In the genomic region with DNA sequence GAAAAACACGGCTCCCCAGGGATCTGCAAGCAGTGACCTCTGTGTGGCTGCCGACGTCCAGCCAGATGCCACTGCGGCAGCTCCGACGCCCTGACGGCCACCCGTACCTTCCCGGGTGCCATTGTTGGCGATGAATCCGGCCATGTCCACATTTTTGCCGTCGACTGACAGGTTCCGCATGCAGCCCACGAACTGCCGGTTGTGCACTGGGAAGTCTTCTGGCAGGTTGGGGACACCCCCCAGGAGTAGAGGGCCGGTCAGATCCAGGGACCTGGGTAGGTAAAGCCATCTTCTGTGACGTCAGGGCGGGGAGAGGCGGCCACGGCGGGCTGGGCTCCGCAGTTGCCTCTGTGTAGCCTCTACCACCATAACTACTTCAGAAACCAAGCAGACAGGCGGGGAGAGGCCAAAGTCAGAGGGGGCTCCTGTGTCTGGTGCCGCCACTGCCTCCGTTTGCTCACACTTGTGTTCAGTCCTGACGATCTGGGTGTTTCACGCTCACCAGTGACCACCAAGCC, we compare ENCODE assay signal across 32 cellular contexts.
"Had no signal": no experiment of that assay in that cellular context is flagged by ENCODE, and none has a peak within 500 bp of the region (broad histone marks: within the 10 kb centered on the region; RNA-seq: fewer than 3 reads in every experiment).

No MANE protein-coding gene starts in this region.

- H3K4me3 Mint-ChIP-seq: activated CD4-positive, alpha-beta memory T cell treated with anti-CD3 and anti-CD28 coated beads for 36 hours; activated CD4-positive, alpha-beta T cell treated with anti-CD3 and anti-CD28 coated beads for 36 hours; activated CD4-positive, alpha-beta T cell treated with anti-CD3 and anti-CD28 coated beads, Interleukin-2, amount 10 ng/mL, durations not matched to agents 24 days and 14 days; activated CD8-positive, alpha-beta memory T cell treated with anti-CD3 and anti-CD28 coated beads, Interleukin-2, amount 10 ng/mL, durations not matched to agents 7 days and 5 days; activated CD8-positive, alpha-beta T cell treated with anti-CD3 and anti-CD28 coated beads, Interleukin-2, amount 10 ng/mL, durations not matched to agents 7 days and 5 days; activated naive CD4-positive, alpha-beta T cell treated with anti-CD3 and anti-CD28 coated beads for 36 hours; activated naive CD4-positive, alpha-beta T cell treated with anti-CD3 and anti-CD28 coated beads, Interleukin-2, amount 50 U/mL, for 24 hours; activated naive CD8-positive, alpha-beta T cell treated with anti-CD3 and anti-CD28 coated beads for 36 hours; activated naive CD8-positive, alpha-beta T cell treated with anti-CD3 and anti-CD28 coated beads, Interleukin-2, amount 50 U/mL, for 24 hours; activated T-helper 1 cell treated with anti-CD3 and anti-CD28 coated beads, Interleukin-12 subunit alpha, Interleukin-12 subunit beta, Interleukin-2, Interleukin-4 antibody, amounts not matched to agents 30 ng/mL and 10 ng/mL and 1 ng/mL, durations not matched to agents 14 hours and 24 hours and 36 hours; brain; central memory CD8-positive, alpha-beta T cell; dendritic cell treated with granulocyte-macrophage colony-stimulating factor and Interleukin-4, amounts not matched to agents 40 ng/mL and 50 ng/mL, for 4 days; endodermal cell; T-helper 17 cell had no signal

- H3K9me3 Mint-ChIP-seq: activated CD4-positive, alpha-beta memory T cell treated with anti-CD3 and anti-CD28 coated beads for 36 hours; activated CD4-positive, alpha-beta T cell treated with anti-CD3 and anti-CD28 coated beads, Interleukin-2, amount 10 ng/mL, durations not matched to agents 24 days and 14 days; activated naive CD4-positive, alpha-beta T cell treated with anti-CD3 and anti-CD28 coated beads for 36 hours; activated naive CD4-positive, alpha-beta T cell treated with anti-CD3 and anti-CD28 coated beads, Interleukin-2, amount 50 U/mL, for 24 hours; activated naive CD8-positive, alpha-beta T cell treated with anti-CD3 and anti-CD28 coated beads for 36 hours; activated naive CD8-positive, alpha-beta T cell treated with anti-CD3 and anti-CD28 coated beads, Interleukin-2, amount 50 U/mL, for 24 hours; activated T-helper 1 cell treated with anti-CD3 and anti-CD28 coated beads, Interleukin-12 subunit alpha, Interleukin-12 subunit beta, Interleukin-2, Interleukin-4 antibody, amounts not matched to agents 30 ng/mL and 10 ng/mL and 1 ng/mL, durations not matched to agents 14 hours and 24 hours and 36 hours; activated T-helper 2 cell treated with anti-CD3 and anti-CD28 coated beads, Interferon-gamma antibody, Interleukin-2, Interleukin-4, amounts not matched to agents 10 μg/mL and 5 μg/mL and 100 μg/mL, durations not matched to agents 14 hours and 24 hours and 36 hours; brain; central memory CD8-positive, alpha-beta T cell; dendritic cell treated with granulocyte-macrophage colony-stimulating factor and Interleukin-4, amounts not matched to agents 40 ng/mL and 50 ng/mL, for 4 days; endodermal cell had no signal

- H3K36me3 ChIP-seq: ascending aorta, breast epithelium, cardiac muscle cell, heart left ventricle had no signal

- H3K27ac Mint-ChIP-seq: activated CD4-positive, alpha-beta memory T cell treated with anti-CD3 and anti-CD28 coated beads for 36 hours; activated CD4-positive, alpha-beta T cell treated with anti-CD3 and anti-CD28 coated beads for 36 hours; activated CD4-positive, alpha-beta T cell treated with anti-CD3 and anti-CD28 coated beads, Interleukin-2, amount 10 ng/mL, durations not matched to agents 24 days and 14 days; activated CD8-positive, alpha-beta memory T cell treated with anti-CD3 and anti-CD28 coated beads, Interleukin-2, amount 10 ng/mL, durations not matched to agents 7 days and 5 days; activated CD8-positive, alpha-beta T cell treated with anti-CD3 and anti-CD28 coated beads, Interleukin-2, amount 10 ng/mL, durations not matched to agents 7 days and 5 days; activated naive CD4-positive, alpha-beta T cell treated with anti-CD3 and anti-CD28 coated beads for 36 hours; activated naive CD4-positive, alpha-beta T cell treated with anti-CD3 and anti-CD28 coated beads, Interleukin-2, amount 50 U/mL, for 24 hours; activated naive CD8-positive, alpha-beta T cell treated with anti-CD3 and anti-CD28 coated beads for 36 hours; activated naive CD8-positive, alpha-beta T cell treated with anti-CD3 and anti-CD28 coated beads, Interleukin-2, amount 50 U/mL, for 24 hours; activated T-helper 1 cell treated with anti-CD3 and anti-CD28 coated beads, Interleukin-12 subunit alpha, Interleukin-12 subunit beta, Interleukin-2, Interleukin-4 antibody, amounts not matched to agents 30 ng/mL and 10 ng/mL and 1 ng/mL, durations not matched to agents 14 hours and 24 hours and 36 hours; activated T-helper 2 cell treated with anti-CD3 and anti-CD28 coated beads, Interferon-gamma antibody, Interleukin-2, Interleukin-4, amounts not matched to agents 10 μg/mL and 5 μg/mL and 100 μg/mL, durations not matched to agents 14 hours and 24 hours and 36 hours; brain; dendritic cell treated with granulocyte-macrophage colony-stimulating factor and Interleukin-4, amounts not matched to agents 40 ng/mL and 50 ng/mL, for 4 days; endodermal cell; T-helper 17 cell had no signal

- H3K36me3 Mint-ChIP-seq: activated CD4-positive, alpha-beta memory T cell treated with anti-CD3 and anti-CD28 coated beads for 36 hours; activated CD8-positive, alpha-beta memory T cell treated with anti-CD3 and anti-CD28 coated beads, Interleukin-2, amount 10 ng/mL, durations not matched to agents 7 days and 5 days; activated naive CD4-positive, alpha-beta T cell treated with anti-CD3 and anti-CD28 coated beads, Interleukin-2, amount 50 U/mL, for 24 hours; activated naive CD8-positive, alpha-beta T cell treated with anti-CD3 and anti-CD28 coated beads for 36 hours; brain had no signal

- DNase-seq: activated CD4-positive, alpha-beta memory T cell treated with anti-CD3 and anti-CD28 coated beads for 36 hours; activated CD4-positive, alpha-beta T cell treated with anti-CD3 and anti-CD28 coated beads for 36 hours; activated CD4-positive, alpha-beta T cell treated with anti-CD3 and anti-CD28 coated beads, Interleukin-2, amount 10 ng/mL, durations not matched to agents 24 days and 14 days; activated CD4-positive, CD25-positive, alpha-beta regulatory T cell; activated CD4-positive, CD25-positive, alpha-beta regulatory T cell treated with anti-CD3 and anti-CD28 coated beads, Interleukin-2, amount 50 U/mL, for 72 hours; activated CD8-positive, alpha-beta memory T cell treated with anti-CD3 and anti-CD28 coated beads, Interleukin-2, amount 10 ng/mL, durations not matched to agents 7 days and 5 days; activated CD8-positive, alpha-beta memory T cell treated with anti-CD3 and anti-CD28 coated beads, Interleukin-2, amount 50 U/mL, for 4 hours; activated CD8-positive, alpha-beta T cell treated with anti-CD3 and anti-CD28 coated beads, Interleukin-2, amount 10 ng/mL, durations not matched to agents 7 days and 5 days; activated effector memory CD4-positive, alpha-beta T cell treated with anti-CD3 and anti-CD28 coated beads, Interleukin-2, amount 50 U/mL, for 16 hours; activated naive CD4-positive, alpha-beta T cell treated with anti-CD3 and anti-CD28 coated beads for 36 hours; activated naive CD8-positive, alpha-beta T cell treated with anti-CD3 and anti-CD28 coated beads for 36 hours; activated naive CD8-positive, alpha-beta T cell treated with anti-CD3 and anti-CD28 coated beads, Interleukin-2, amount 50 U/mL, for 24 hours; activated T-cell treated with anti-CD3 and anti-CD28 coated beads, Interleukin-2, amount 50 U/mL, for 1 hour; activated T-cell treated with anti-CD3 and anti-CD28 coated beads, Interleukin-2, amount 50 U/mL, for 48 hours; dorsolateral prefrontal cortex; effector memory CD4-positive, alpha-beta T cell; endodermal cell; foreskin fibroblast; T-helper 1 cell; T-helper 17 cell had no signal

- H3K27ac ChIP-seq: ascending aorta, breast epithelium, cardiac muscle cell, coronary artery, dorsolateral prefrontal cortex, heart left ventricle had no signal

- H3K9me3 ChIP-seq: ascending aorta, breast epithelium, heart left ventricle had no signal

- H3K4me3 ChIP-seq: ascending aorta, breast epithelium, cardiac muscle cell, coronary artery, dorsolateral prefrontal cortex, heart left ventricle had no signal

- H3K27me3 Mint-ChIP-seq: activated CD4-positive, alpha-beta memory T cell treated with anti-CD3 and anti-CD28 coated beads for 36 hours; activated CD4-positive, alpha-beta T cell treated with anti-CD3 and anti-CD28 coated beads for 36 hours; activated CD4-positive, alpha-beta T cell treated with anti-CD3 and anti-CD28 coated beads, Interleukin-2, amount 10 ng/mL, durations not matched to agents 24 days and 14 days; activated CD8-positive, alpha-beta memory T cell treated with anti-CD3 and anti-CD28 coated beads, Interleukin-2, amount 10 ng/mL, durations not matched to agents 7 days and 5 days; activated naive CD4-positive, alpha-beta T cell treated with anti-CD3 and anti-CD28 coated beads, Interleukin-2, amount 50 U/mL, for 24 hours; activated naive CD8-positive, alpha-beta T cell treated with anti-CD3 and anti-CD28 coated beads for 36 hours; activated naive CD8-positive, alpha-beta T cell treated with anti-CD3 and anti-CD28 coated beads, Interleukin-2, amount 50 U/mL, for 24 hours; brain; dendritic cell treated with granulocyte-macrophage colony-stimulating factor and Interleukin-4, amounts not matched to agents 40 ng/mL and 50 ng/mL, for 4 days had no signal

- H3K27me3 ChIP-seq: ascending aorta, breast epithelium, cardiac muscle cell, heart left ventricle had no signal

- ATAC-seq: activated CD4-positive, alpha-beta T cell treated with anti-CD3 and anti-CD28 coated beads for 36 hours; activated CD8-positive, alpha-beta memory T cell treated with anti-CD3 and anti-CD28 coated beads, Interleukin-2, amount 10 ng/mL, durations not matched to agents 7 days and 5 days; activated CD8-positive, alpha-beta T cell treated with anti-CD3 and anti-CD28 coated beads, Interleukin-2, amount 10 ng/mL, durations not matched to agents 7 days and 5 days; activated naive CD8-positive, alpha-beta T cell treated with anti-CD3 and anti-CD28 coated beads, Interleukin-2, amount 50 U/mL, for 24 hours; esophagus mucosa; heart left ventricle; T-helper 17 cell had no signal

- H3K4me1 Mint-ChIP-seq: activated CD4-positive, alpha-beta T cell treated with anti-CD3 and anti-CD28 coated beads for 36 hours; activated CD4-positive, alpha-beta T cell treated with anti-CD3 and anti-CD28 coated beads, Interleukin-2, amount 10 ng/mL, durations not matched to agents 24 days and 14 days; activated CD8-positive, alpha-beta memory T cell treated with anti-CD3 and anti-CD28 coated beads, Interleukin-2, amount 10 ng/mL, durations not matched to agents 7 days and 5 days; activated naive CD4-positive, alpha-beta T cell treated with anti-CD3 and anti-CD28 coated beads, Interleukin-2, amount 50 U/mL, for 24 hours; activated naive CD8-positive, alpha-beta T cell treated with anti-CD3 and anti-CD28 coated beads for 36 hours; activated naive CD8-positive, alpha-beta T cell treated with anti-CD3 and anti-CD28 coated beads, Interleukin-2, amount 50 U/mL, for 24 hours; central memory CD8-positive, alpha-beta T cell; T-helper 17 cell had no signal

- H3K4me1 ChIP-seq: ascending aorta, breast epithelium had no signal
